In genomic region chr6:41371461-41371991, GRCh38 we compare ENCODE assay signal across 8 cellular contexts. TPM values are rescaled to one million over a fixed set of nuclear protein-coding genes. Genes with fewer than 3 reads are reported as not detected.
DNase-seq lines count a peak whose midpoint lies in the region; ATAC-seq and TF ChIP-seq lines count a peak whose summit lies in the region.

No MANE protein-coding gene starts in this region.

- intact Hi-C loops in left ventricle myocardium superior (cut with micrococcal nuclease) (no loop called here), sciatic nerve (cut with DNase I) (loop anchor here (2.0 to 5.0 kb wide), 2 partner anchors 231 to 311 kb away; no protein-coding TSS in a partner anchor)

- peaks cover 38% of the 10 kb centered on the region for H3K4me1 Mint-ChIP-seq in activated naive CD4-positive, alpha-beta T cell treated with anti-CD3 and anti-CD28 coated beads, Interleukin-2, amount 50 U/mL, for 24 hours

- H3K27me3 Mint-ChIP-seq in activated naive CD4-positive, alpha-beta T cell treated with anti-CD3 and anti-CD28 coated beads, Interleukin-2, amount 50 U/mL, for 24 hours = peaks cover 54% of the 10 kb centered on the region

- TF ChIP-seq CTCF in GM10248 (IDR thresholded peaks at IDR 0.05; ENCODE audit: control extremely low read depth, extremely low read depth, low read depth, missing control alignments) = no peak

- no peak overlapping the region for H3K27ac Mint-ChIP-seq in activated naive CD4-positive, alpha-beta T cell treated with anti-CD3 and anti-CD28 coated beads, Interleukin-2, amount 50 U/mL, for 24 hours

- peak overlapping the region; percentile 92 for H3K4me3 Mint-ChIP-seq in activated naive CD4-positive, alpha-beta T cell treated with anti-CD3 and anti-CD28 coated beads, Interleukin-2, amount 50 U/mL, for 24 hours

- POLR2A ChIA-PET in GM10248 (lab: Yijun Ruan, JAX) = no interaction called here

- peak; percentile 29 for DNase-seq in stimulated activated CD4-positive, alpha-beta T cell treated with anti-CD3 and anti-CD28 coated beads, Interleukin-4, amount 100 ng/mL, for 1 hour
- no peak for DNase-seq in stimulated activated CD4-positive, alpha-beta T cell treated with anti-CD3 and anti-CD28 coated beads, Interleukin-4, amount 100 ng/mL, for 24 hours
- DNase-seq in left ventricle myocardium superior (peak; percentile 61), sciatic nerve (ENCODE audit: low spot score) (peak; percentile 69), GM10248 (ENCODE audit: extremely low spot score) (no peak), NCI-H2029 (lab: John Stamatoyannopoulos, UW) (no peak)

- CTCF ChIA-PET in GM10248 (lab: Yijun Ruan, JAX) = interaction anchor here (1.0 to 2.5 kb wide), 2 partner anchors 11 to 310 kb away, joined by 3 to 5 read pairs; no protein-coding TSS in a partner anchor

- H3K9me3 Mint-ChIP-seq in activated naive CD4-positive, alpha-beta T cell treated with anti-CD3 and anti-CD28 coated beads, Interleukin-2, amount 50 U/mL, for 24 hours = no peaks in the 10 kb centered on the region

- ATAC-seq in left ventricle myocardium superior = peak; percentile 72
- peak; percentile 69 for ATAC-seq in sciatic nerve
- ATAC-seq in HG02970 (IDR thresholded peaks at IDR 0.05; ENCODE audit: low FRiP score, unreplicated experiment) = no peak

- no peaks in the 10 kb centered on the region for H3K36me3 Mint-ChIP-seq in activated naive CD4-positive, alpha-beta T cell treated with anti-CD3 and anti-CD28 coated beads, Interleukin-2, amount 50 U/mL, for 24 hours

RNA-seq across cellular contexts. Expression of gene NCR2, which starts 36.1 kb away (rescaled TPM):
- total RNA-seq in left ventricle myocardium superior (not detected), sciatic nerve (not detected)

Comparison
In these comparisons a context has a peak if more than half of its experiments do, and no peak if none do; other contexts are left out.
1. DNase-seq: peak in stimulated activated CD4-positive, alpha-beta T cell treated with anti-CD3 and anti-CD28 coated beads, Interleukin-4, amount 100 ng/mL, for 1 hour (single experiment), left ventricle myocardium superior (single experiment) and sciatic nerve (single experiment); none in stimulated activated CD4-positive, alpha-beta T cell treated with anti-CD3 and anti-CD28 coated beads, Interleukin-4, amount 100 ng/mL, for 24 hours (single experiment), GM10248 (single experiment) and NCI-H2029 (single experiment).